In the genomic region with DNA sequence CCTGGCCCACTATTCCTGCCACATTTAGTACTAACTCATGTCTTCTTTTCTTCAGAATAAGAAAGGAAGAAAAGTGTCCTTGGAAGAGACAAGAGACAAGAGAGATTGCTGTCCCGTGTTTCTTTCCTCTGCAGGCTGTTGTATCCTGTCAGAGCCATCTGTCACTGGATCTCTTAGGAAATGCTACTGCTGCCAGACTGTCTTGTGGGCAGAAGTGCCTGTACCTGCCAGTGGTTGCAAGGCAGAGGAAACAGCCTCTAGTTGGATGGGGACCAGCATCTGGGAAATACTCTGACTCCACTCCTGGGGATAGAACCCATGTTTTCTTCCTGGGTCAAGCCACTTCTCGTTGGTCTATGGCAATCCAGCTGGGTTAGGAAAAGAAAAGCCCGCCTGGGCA, we compare ENCODE assay signal across 22 cellular contexts. TPM values are rescaled to one million over a fixed set of nuclear protein-coding genes. Genes with fewer than 3 reads are reported as not detected.
DNase-seq lines count a peak whose midpoint lies in the region; ATAC-seq and TF ChIP-seq lines count a peak whose summit lies in the region.
"Had no signal": no experiment of that assay in that cellular context is flagged by ENCODE, and none has a peak within 500 bp of the region (broad histone marks: within the 10 kb centered on the region; RNA-seq: fewer than 3 reads in every experiment).

No MANE protein-coding gene starts in this region.

- H3K4me3 ChIP-seq in Caco-2 (ENCODE audit: low read depth, low read length), result no peak overlapping the region
- no peak overlapping the region for H3K4me3 ChIP-seq in OCI-LY7 (ENCODE audit: low read depth, low read length, poor library complexity, severe bottlenecking)
- H3K4me3 ChIP-seq: dorsolateral prefrontal cortex, lower lobe of right lung, ovary, right atrium auricular region, suprapubic skin, uterus had no signal

- intact Hi-C loops in Caco-2 (cut with micrococcal nuclease; ENCODE audit: unreplicated experiment) (no loop called here), OCI-LY7 (cut with micrococcal nuclease; ENCODE audit: unreplicated experiment) (no loop called here)

- CTCF ChIA-PET in Caco-2 (lab: Charles Lee), result no interaction called here
- CTCF ChIA-PET in OCI-LY7 (lab: Charles Lee; ENCODE audit: unreplicated experiment), result no interaction called here

- H3K4me1 ChIP-seq in Caco-2 (peaks cover 30% of the 10 kb centered on the region), OCI-LY7 (ENCODE audit: insufficient read depth, low read length, poor library complexity, severe bottlenecking) (peaks cover 40% of the 10 kb centered on the region)
- H3K4me1 ChIP-seq: uterus had no signal

- 0 out of 2 replicates have a peak overlapping the region, but pooled peaks have one; percentile 20 for H2AFZ ChIP-seq in OCI-LY7 (ENCODE audit: low read length)

- ATAC-seq in natural killer cell treated with Interleukin-12 subunit alpha and Interleukin-12 subunit beta and Interleukin-15 and Interleukin-18, amount 100 ng/mL, for 72 hours, result no peak
- ATAC-seq: lower lobe of right lung had no signal

- DNase-seq in NCI-H1694 (lab: John Stamatoyannopoulos, UW) (peak; percentile 29), NCI-H1694 treated with DMSO at 0.1 percent for 48 hours (lab: John Stamatoyannopoulos, UW) (no peak), Caco-2 (no peak), OCI-LY7 (ENCODE audit: low spot score) (no peak), COR-L47 (lab: John Stamatoyannopoulos, UW) (no peak), germinal center (ENCODE audit: low spot score) (no peak)
- DNase-seq in natural killer cell treated with Interleukin-12 subunit alpha and Interleukin-12 subunit beta and Interleukin-15 and Interleukin-18, amount 100 ng/mL, for 72 hours (ENCODE audit: low spot score), result no peak
- DNase-seq in stimulated activated CD4-positive, alpha-beta T cell treated with anti-CD3 and anti-CD28 coated beads, Interleukin-4, amount 100 ng/mL, for 4 hours, result no peak
- DNase-seq: activated CD4-positive, CD25-positive, alpha-beta regulatory T cell treated with anti-CD3 and anti-CD28 coated beads, Interleukin-2, amount 50 U/mL, for 72 hours; activated CD8-positive, alpha-beta memory T cell treated with anti-CD3 and anti-CD28 coated beads, Interleukin-2, amount 50 U/mL, for 4 hours; central memory CD4-positive, alpha-beta T cell; DMS153; dorsolateral prefrontal cortex; foreskin fibroblast; lower lobe of right lung; NCI-H1930; ovary; uterus had no signal

- H3K27me3 ChIP-seq in Caco-2 (replicated peaks; ENCODE audit: control insufficient read depth, insufficient read depth, low read length), result no peaks in the 10 kb centered on the region
- H3K27me3 ChIP-seq: dorsolateral prefrontal cortex, ovary, right atrium auricular region, suprapubic skin, uterus had no signal

- H3K27ac ChIP-seq in OCI-LY7 (ENCODE audit: low read depth, low read length, poor library complexity, severe bottlenecking), result no peak overlapping the region
- H3K27ac ChIP-seq: dorsolateral prefrontal cortex, epithelial cell of prostate, lower lobe of right lung, ovary, right atrium auricular region, suprapubic skin, uterus had no signal

- H3K79me2 ChIP-seq in OCI-LY7 (ENCODE audit: insufficient read depth, low read depth, low read length), result no peaks in the 10 kb centered on the region

- no peak overlapping the region for H3K4me3 Mint-ChIP-seq in Caco-2 (ENCODE audit: unreplicated experiment)
- peak overlapping the region; percentile 80 for H3K4me3 Mint-ChIP-seq in natural killer cell treated with Interleukin-12 subunit alpha and Interleukin-12 subunit beta and Interleukin-15 and Interleukin-18, amount 100 ng/mL, for 72 hours

- no peaks in the 10 kb centered on the region for H3K27me3 Mint-ChIP-seq in Caco-2 (ENCODE audit: insufficient read depth, unreplicated experiment)
- H3K27me3 Mint-ChIP-seq in natural killer cell treated with Interleukin-12 subunit alpha and Interleukin-12 subunit beta and Interleukin-15 and Interleukin-18, amount 100 ng/mL, for 72 hours, result no peaks in the 10 kb centered on the region

- no peaks in the 10 kb centered on the region for H3K9me2 ChIP-seq in OCI-LY7 (ENCODE audit: insufficient read depth, low read length)

- no peaks in the 10 kb centered on the region for H4K20me1 ChIP-seq in OCI-LY7 (ENCODE audit: insufficient read depth, low read length)

- TF ChIP-seq CTCF in Caco-2 (IDR thresholded peaks at IDR 0.05; ENCODE audit: insufficient read depth in 1 of 2, low read depth in 1 of 2, low read length in 1 of 2, severe bottlenecking in 1 of 2, unreplicated experiment in 1 of 2), result no peak
- no peak for TF ChIP-seq CTCF in OCI-LY7 (conservative IDR thresholded peaks at IDR 0.05; ENCODE audit: low read length)

- H3K27ac Mint-ChIP-seq in Caco-2 (ENCODE audit: unreplicated experiment), result peak overlapping the region; percentile 91
- peak overlapping the region; percentile 91 to 98 for H3K27ac Mint-ChIP-seq in natural killer cell treated with Interleukin-12 subunit alpha and Interleukin-12 subunit beta and Interleukin-15 and Interleukin-18, amount 100 ng/mL, for 72 hours

- H3K36me3 ChIP-seq in Caco-2 (ENCODE audit: control insufficient read depth, insufficient read depth, low read length) (no peaks in the 10 kb centered on the region), OCI-LY7 (ENCODE audit: insufficient read depth, low read length) (no peaks in the 10 kb centered on the region)
- H3K36me3 ChIP-seq: lower lobe of right lung, ovary, right atrium auricular region, suprapubic skin, uterus had no signal

- peaks cover 5% of the 10 kb centered on the region for H3K36me3 Mint-ChIP-seq in Caco-2 (ENCODE audit: insufficient read depth, unreplicated experiment)
- H3K36me3 Mint-ChIP-seq in natural killer cell treated with Interleukin-12 subunit alpha and Interleukin-12 subunit beta and Interleukin-15 and Interleukin-18, amount 100 ng/mL, for 72 hours, result no peaks in the 10 kb centered on the region
- H3K36me3 Mint-ChIP-seq: CD14-positive monocyte had no signal

- H3K9me3 ChIP-seq in Caco-2 (no peaks in the 10 kb centered on the region), OCI-LY7 (ENCODE audit: low read length) (no peaks in the 10 kb centered on the region)
- H3K9me3 ChIP-seq: lower lobe of right lung, ovary, right atrium auricular region, suprapubic skin, uterus had no signal

- no peaks in the 10 kb centered on the region for H3K9me3 Mint-ChIP-seq in Caco-2 (ENCODE audit: unreplicated experiment)
- no peaks in the 10 kb centered on the region for H3K9me3 Mint-ChIP-seq in natural killer cell treated with Interleukin-12 subunit alpha and Interleukin-12 subunit beta and Interleukin-15 and Interleukin-18, amount 100 ng/mL, for 72 hours

- H3K4me2 ChIP-seq in OCI-LY7 (ENCODE audit: low read length), result no peak overlapping the region

- H3K4me1 Mint-ChIP-seq in Caco-2 (ENCODE audit: low read depth, unreplicated experiment), result peaks cover 29% of the 10 kb centered on the region
- peaks cover 39 to 52% of the 10 kb centered on the region in 2 donors for H3K4me1 Mint-ChIP-seq in natural killer cell treated with Interleukin-12 subunit alpha and Interleukin-12 subunit beta and Interleukin-15 and Interleukin-18, amount 100 ng/mL, for 72 hours (ENCODE audit: low read depth in 2 of 2)

- POLR2A ChIA-PET in Caco-2 (lab: Charles Lee), result no interaction called here
- POLR2A ChIA-PET in OCI-LY7 (lab: Charles Lee), result interaction anchor here (1.2 kb wide), 1 partner anchor 33 kb away, joined by 3 read pairs; no protein-coding TSS in a partner anchor

- BruUV-seq in Caco-2 (replicated peaks; lab: Mats Ljungman, UMichigan), result no TSS peak
- BruUV-seq in OCI-LY7 (replicated peaks; lab: Mats Ljungman, UMichigan), result no TSS peak

RNA-seq across cellular contexts. Expression of a gene that starts 16.7 kb away (rescaled TPM):
- 17.9 and 18.8 TPM in 2 replicates for total RNA-seq in Caco-2 (2022)
- 5.0 and 10.8 TPM in 2 replicates for total RNA-seq in OCI-LY7 (2014; rRNA removed; shearing (Covaris generic))
- total RNA-seq in OCI-LY7 (2022), result 21.6 and 21.9 TPM in 2 replicates
- 100 to 1,000 TPM; 239 to 355 TPM for total RNA-seq in natural killer cell treated with Interleukin-12 subunit alpha and Interleukin-12 subunit beta and Interleukin-15 and Interleukin-18, amount 100 ng/mL, for 72 hours

Comparison
In these comparisons a context has a peak if more than half of its experiments do, and no peak if none do; other contexts are left out.
1. RNA of a gene that starts 16.7 kb away (total RNA-seq): 239 to 355 TPM in natural killer cell treated with Interleukin-12 subunit alpha and Interleukin-12 subunit beta and Interleukin-15 and Interleukin-18, amount 100 ng/mL, for 72 hours; 5.0 to 21.9 TPM in OCI-LY7 and 17.9 to 18.8 TPM in Caco-2; every median in the first group is over 10 times any median in the second.